ENCODE assay signal across 5 cellular contexts in genomic region chr19:35607170-35607569, GRCh38. TPM values are rescaled to one million over a fixed set of nuclear protein-coding genes. Genes with fewer than 3 reads are reported as not detected.
"Had no signal": no experiment of that assay in that cellular context is flagged by ENCODE, and none has a peak within 500 bp of the region (broad histone marks: within the 10 kb centered on the region; RNA-seq: fewer than 3 reads in every experiment).

No MANE protein-coding gene starts in this region.

RNA-seq across cellular contexts. Expression of gene PMIS2, which starts 21.2 kb away (rescaled TPM):
- total RNA-seq: GM23338, H1, H9, HT-29 had no signal
- polyA plus RNA-seq: GM23338, H1, IgD-negative memory B cell had no signal
